Comparison of ENCODE assay signal across 17 cellular contexts in the genomic region with DNA sequence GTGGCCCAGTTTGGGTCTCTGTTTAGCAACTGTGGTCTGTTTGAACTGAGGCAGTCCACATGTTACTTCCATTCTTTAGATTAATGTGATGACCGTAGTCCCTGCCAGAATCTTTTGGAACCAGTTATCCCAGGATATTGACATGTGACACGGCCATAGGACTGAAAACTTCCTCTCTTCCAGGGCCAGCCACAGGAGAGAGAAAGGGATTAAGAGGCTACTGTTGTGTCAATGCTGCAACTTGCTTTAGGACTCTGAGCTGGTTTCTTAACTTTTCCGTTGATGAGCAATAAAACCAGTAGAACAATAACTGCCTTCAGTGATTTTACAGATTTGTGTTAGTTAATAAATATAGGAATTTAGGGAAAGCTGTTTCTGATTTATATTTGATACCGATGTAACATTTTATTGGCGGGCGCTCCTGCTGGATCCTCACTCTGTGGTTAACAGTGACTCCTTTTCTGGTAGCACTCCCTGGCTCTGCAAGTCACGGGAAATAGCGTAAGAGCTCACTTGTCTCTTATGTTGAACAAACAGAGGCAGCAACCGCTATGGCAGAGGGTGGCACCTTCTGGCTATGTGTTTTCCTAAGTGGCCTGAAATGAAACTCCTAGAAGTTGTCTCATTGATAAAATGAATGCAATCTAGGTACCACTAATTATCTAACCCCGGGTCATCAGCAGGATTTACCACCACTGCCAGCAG. TPM values are rescaled to one million over a fixed set of nuclear protein-coding genes. Genes with fewer than 3 reads are reported as not detected.
A peak's percentile ranks its signal among the peaks of the same experiment; 100 is the strongest.
DNase-seq lines count a peak whose midpoint lies in the region; ATAC-seq and TF ChIP-seq lines count a peak whose summit lies in the region.
"Had no signal": no experiment of that assay in that cellular context is flagged by ENCODE, and none has a peak within 500 bp of the region (broad histone marks: within the 10 kb centered on the region; RNA-seq: fewer than 3 reads in every experiment).

No MANE protein-coding gene starts in this region.

- WGBS in H9 (ENCODE audit: extremely low coverage, insufficient read length, low lambda C conversion rate): no CpG with 5 or more reads among the region's 10 CpGs

- H4K8ac ChIP-seq in H9 (replicated peaks; ENCODE audit: insufficient read length, low read depth, low read length): no peak overlapping the region

- H3K18ac ChIP-seq in H9 (ENCODE audit: insufficient read length, low read depth, low read length): no peak overlapping the region

- H4K91ac ChIP-seq in H9 (ENCODE audit: insufficient read length, low read depth, low read length): no peak overlapping the region

- H3K4me1 ChIP-seq in ACC112 (ENCODE audit: control insufficient read depth, insufficient read depth, low read length, unreplicated experiment) (peaks cover 6% of the 10 kb centered on the region), H9 (ENCODE audit: insufficient read depth, low read length) (peaks cover 9% of the 10 kb centered on the region; the same call in 1 of the 2 replicates)
- H3K4me1 ChIP-seq: upper lobe of right lung had no signal

- H3K23ac ChIP-seq in H9 (ENCODE audit: insufficient read length, low read depth, low read length): no peak overlapping the region

- H3K4ac ChIP-seq in H9 (ENCODE audit: low read depth, low read length): no peak overlapping the region

- H3K14ac ChIP-seq in H9 (ENCODE audit: insufficient read depth, low read length): no peak overlapping the region

- H3K36me3 Mint-ChIP-seq in H9 (ENCODE audit: insufficient read depth in 1 of 3, low read depth in 3 of 3): peaks cover 4 to 18% (median 14%) of the 10 kb centered on the region in 3 experiments
- H3K36me3 Mint-ChIP-seq: activated naive CD4-positive, alpha-beta T cell treated with anti-CD3 and anti-CD28 coated beads, Interleukin-2, amount 50 U/mL, for 24 hours had no signal

- peaks cover 35 to 39% of the 10 kb centered on the region in 2 experiments for H3K4me1 Mint-ChIP-seq in H9
- H3K4me1 Mint-ChIP-seq: activated naive CD4-positive, alpha-beta T cell treated with anti-CD3 and anti-CD28 coated beads, Interleukin-2, amount 50 U/mL, for 24 hours; B cell; central memory CD8-positive, alpha-beta T cell had no signal

- H3K36me3 ChIP-seq in ACC112 (ENCODE audit: insufficient read depth, low read length): no peaks in the 10 kb centered on the region
- H3K36me3 ChIP-seq: upper lobe of right lung had no signal

- no peak overlapping the region for H3T11ph ChIP-seq in H9 (ENCODE audit: low read length)

- H3K9me3 ChIP-seq in H9 (ENCODE audit: control insufficient read depth, low read depth, low read length): no peaks in the 10 kb centered on the region
- H3K9me3 ChIP-seq: SK-N-SH, upper lobe of right lung had no signal

- no peaks in the 10 kb centered on the region for H4K20me1 ChIP-seq in H9 (ENCODE audit: control insufficient read depth, insufficient read depth, insufficient read length)

- H2BK12ac ChIP-seq in H9 (ENCODE audit: insufficient read length, low read depth, low read length): no peak overlapping the region

- no peak for DNase-seq in H9
- peak; percentile 11 to 74 for DNase-seq in T47D (ENCODE audit: low read depth in 1 of 2, low spot score in 1 of 2)
- DNase-seq in iris pigment epithelial cell (ENCODE audit: low read depth): peak; percentile 36
- no peak for DNase-seq in superior temporal gyrus (ENCODE audit: extremely low spot score)
- no peak for DNase-seq in stimulated activated CD4-positive, alpha-beta T cell treated with anti-CD3 and anti-CD28 coated beads, Interleukin-12 subunit alpha, Interleukin-12 subunit beta, amount 100 ng/mL, for 4 hours
- no peak for DNase-seq in occipital lobe (lab: John Stamatoyannopoulos, UW)
- DNase-seq: activated CD8-positive, alpha-beta memory T cell treated with anti-CD3 and anti-CD28 coated beads, Interleukin-2, amount 50 U/mL, for 4 hours; NCI-H146; NK-92 treated with Interleukin-12 subunit alpha and Interleukin-12 subunit beta, amount 100 ng/mL, for 24 hours; SK-N-SH; stimulated activated CD4-positive, alpha-beta T cell treated with anti-CD3 and anti-CD28 coated beads, Interleukin-1b, Interleukin-23, amount 100 ng/mL, for 48 hours; upper lobe of right lung had no signal

- H2AFZ ChIP-seq in ACC112 (ENCODE audit: low read length, unreplicated experiment) (no peak overlapping the region), H9 (ENCODE audit: low read length) (no peak overlapping the region)

- no peaks in the 10 kb centered on the region for H3K23me2 ChIP-seq in H9 (ENCODE audit: insufficient read length, low read depth, low read length, poor library complexity, severe bottlenecking)

- H3K27ac ChIP-seq in ACC112 (ENCODE audit: low read depth, low read length): no peak overlapping the region
- no peak overlapping the region for H3K27ac ChIP-seq in H9 (ENCODE audit: insufficient read length, low read depth, low read length)
- H3K27ac ChIP-seq: upper lobe of right lung had no signal

- no peak overlapping the region for H3K56ac ChIP-seq in H9 (ENCODE audit: insufficient read length, low read depth, low read length)

- H2BK120ac ChIP-seq in H9 (ENCODE audit: low read depth, low read length, poor library complexity, severe bottlenecking): no peak overlapping the region

- no peak overlapping the region for H2BK15ac ChIP-seq in H9 (ENCODE audit: low read depth, low read length)

- no peak for TF ChIP-seq CTCF in H9 (conservative IDR thresholded peaks at IDR 0.05)

- no peak overlapping the region for H3K9ac ChIP-seq in H9 (ENCODE audit: extremely low read depth, insufficient read length, low read length)
- H3K9ac ChIP-seq: SK-N-SH had no signal

- no peak overlapping the region for H3K4me3 Mint-ChIP-seq in H9
- H3K4me3 Mint-ChIP-seq: activated naive CD4-positive, alpha-beta T cell treated with anti-CD3 and anti-CD28 coated beads, Interleukin-2, amount 50 U/mL, for 24 hours; B cell; central memory CD8-positive, alpha-beta T cell had no signal

- no peak overlapping the region for H2BK5ac ChIP-seq in H9 (ENCODE audit: insufficient read length, low read length)

- H3K79me2 ChIP-seq in ACC112 (ENCODE audit: control insufficient read depth, insufficient read depth, low read length, unreplicated experiment): peaks cover 4% of the 10 kb centered on the region
- peaks cover 2% of the 10 kb centered on the region; the same call in 1 of the 2 replicates for H3K79me2 ChIP-seq in H9 (ENCODE audit: insufficient read depth, low read length)

- H3K27me3 Mint-ChIP-seq in H9 (ENCODE audit: low read depth): no peaks in the 10 kb centered on the region
- H3K27me3 Mint-ChIP-seq: B cell; central memory CD8-positive, alpha-beta T cell had no signal

- no peak overlapping the region for H3K4me2 ChIP-seq in H9 (ENCODE audit: insufficient read depth, insufficient read length, low read length)
- H3K4me2 ChIP-seq: SK-N-SH had no signal

- in situ Hi-C loops in T47D (cut with HindIII; ENCODE audit: low pct_unique_long_range_greater_than_20kb, low sequenced_read_pairs): no loop called here

- peaks cover 2% of the 10 kb centered on the region for H3K79me1 ChIP-seq in H9 (ENCODE audit: insufficient read depth, low read depth, low read length, poor library complexity, severe bottlenecking)

- peaks cover 0 to 2% of the 10 kb centered on the region in 2 experiments; a peak in 2 of 5 replicates for H3K9me3 Mint-ChIP-seq in H9

- no peaks in the 10 kb centered on the region for H3K27me3 ChIP-seq in ACC112 (ENCODE audit: insufficient read depth, low read length)
- H3K27me3 ChIP-seq in H9 (ENCODE audit: insufficient read depth, low read length): no peaks in the 10 kb centered on the region
- H3K27me3 ChIP-seq: upper lobe of right lung had no signal

- no peak overlapping the region for H2AK5ac ChIP-seq in H9 (ENCODE audit: insufficient read length, low read length)

- no peak for ATAC-seq in HG03520 (IDR thresholded peaks at IDR 0.05; ENCODE audit: unreplicated experiment)
- ATAC-seq: upper lobe of right lung had no signal

- 0 out of 2 replicates have a peak overlapping the region, but pooled peaks have one; percentile 21 for H3K4me3 ChIP-seq in ACC112 (ENCODE audit: low read depth, low read length)
- H3K4me3 ChIP-seq: upper lobe of right lung had no signal

- H3K27ac Mint-ChIP-seq in H9: peak overlapping the region; percentile 28 to 64 (median 57); a peak in 5 of 7 replicates
- H3K27ac Mint-ChIP-seq: activated naive CD4-positive, alpha-beta T cell treated with anti-CD3 and anti-CD28 coated beads, Interleukin-2, amount 50 U/mL, for 24 hours; B cell had no signal

- H2BK20ac ChIP-seq in H9 (ENCODE audit: low read depth, low read length, poor library complexity, severe bottlenecking): no peak overlapping the region

- H4K5ac ChIP-seq in H9 (ENCODE audit: insufficient read length, low read depth, low read length): no peak overlapping the region

RNA-seq across cellular contexts. Expression of a gene that starts 2.5 kb away (rescaled TPM):
- total RNA-seq in H9 (2021) (49.1 and 49.6 TPM in 2 replicates), occipital lobe (44.9 TPM)
- total RNA-seq: B cell had no signal

Comparison
In these comparisons a context has a peak if more than half of its experiments do, and no peak if none do; other contexts are left out.
1. DNase-seq: peak in T47D (2 of 2) and iris pigment epithelial cell (single experiment); none in H9 (single experiment), superior temporal gyrus (single experiment), stimulated activated CD4-positive, alpha-beta T cell treated with anti-CD3 and anti-CD28 coated beads, Interleukin-12 subunit alpha, Interleukin-12 subunit beta, amount 100 ng/mL, for 4 hours (single experiment) and occipital lobe (single experiment).